In the genomic region with DNA sequence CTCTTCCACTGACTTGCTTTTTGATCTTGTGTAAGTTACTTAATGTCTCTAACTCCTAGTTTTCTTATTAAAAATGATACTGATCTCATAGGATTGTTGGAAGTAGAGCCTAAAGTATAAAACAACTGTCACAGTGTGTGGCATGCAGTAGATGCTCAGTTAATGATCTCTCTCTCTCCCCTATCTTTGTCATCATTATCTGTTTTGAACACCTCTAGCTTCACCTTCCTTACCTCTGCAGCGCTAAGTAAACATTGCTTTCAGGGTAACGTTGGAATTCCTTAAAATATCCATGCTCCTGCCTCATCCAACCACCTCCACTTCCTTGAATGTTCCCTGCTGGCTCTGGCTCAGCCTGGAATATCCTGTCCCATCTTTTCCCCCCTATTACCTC, we compare ENCODE assay signal across 15 cellular contexts.
A peak's percentile ranks its signal among the peaks of the same experiment; 100 is the strongest.
DNase-seq lines count a peak whose midpoint lies in the region; ATAC-seq and TF ChIP-seq lines count a peak whose summit lies in the region.
"Had no signal": no experiment of that assay in that cellular context is flagged by ENCODE, and none has a peak within 500 bp of the region (broad histone marks: within the 10 kb centered on the region; RNA-seq: fewer than 3 reads in every experiment).

No MANE protein-coding gene starts in this region.

- no peak for TF ChIP-seq POLR2A in heart left ventricle (IDR thresholded peaks at IDR 0.05)

- intact Hi-C loops in heart left ventricle (cut with DNase I) (loop anchor here in 2 of 10 donors (5.0 to 10.0 kb wide), 2 partner anchors 49 to 62 kb away; no protein-coding TSS in a partner anchor), cardiac septum (cut with DNase I) (loop anchor here (5.0 kb wide), 1 partner anchor 37 kb away; no protein-coding TSS in a partner anchor)

- H3K4me3 Mint-ChIP-seq in T-cell = no peak overlapping the region
- H3K4me3 Mint-ChIP-seq in stimulated activated naive CD8-positive, alpha-beta T cell treated with anti-CD3 and anti-CD28 coated beads, Interleukin-15, amount 100 ng/mL, for 72 hours = no peak overlapping the region

- no peaks in the 10 kb centered on the region for H3K36me3 Mint-ChIP-seq in T-cell

- no peaks in the 10 kb centered on the region for H3K27me3 ChIP-seq in heart left ventricle
- H3K27me3 ChIP-seq: neutrophil had no signal

- POLR2A ChIA-PET in T-cell (lab: Charles Lee) = no interaction called here

- no peaks in the 10 kb centered on the region for H3K36me3 ChIP-seq in heart left ventricle

- H3K4me1 ChIP-seq in heart left ventricle = peaks cover 0 to 98% (median 61%) of the 10 kb centered on the region in 12 donors

- ATAC-seq in heart left ventricle (no peak), T-cell (replicated peaks in 1 of 4) (no peak)
- no peak for ATAC-seq in stimulated activated naive CD8-positive, alpha-beta T cell treated with anti-CD3 and anti-CD28 coated beads, Interleukin-15, amount 100 ng/mL, for 72 hours

- H3K4me1 Mint-ChIP-seq in T-cell = peaks cover 50 to 75% (median 54%) of the 10 kb centered on the region in 3 donors
- peaks cover 86% of the 10 kb centered on the region for H3K4me1 Mint-ChIP-seq in stimulated activated naive CD8-positive, alpha-beta T cell treated with anti-CD3 and anti-CD28 coated beads, Interleukin-15, amount 100 ng/mL, for 72 hours

- no peak for TF ChIP-seq CTCF in heart left ventricle (IDR thresholded peaks at IDR 0.05)

- H3K27ac Mint-ChIP-seq in T-cell = peak overlapping the region; percentile 72 to 91
- peak overlapping the region; percentile 43 to 67 for H3K27ac Mint-ChIP-seq in stimulated activated naive CD8-positive, alpha-beta T cell treated with anti-CD3 and anti-CD28 coated beads, Interleukin-15, amount 100 ng/mL, for 72 hours

- WGBS in heart left ventricle, 4 donors = 53 to 64% (median 57%) methylated on average over 2 of the region's 2 CpGs

- peak in 1 of 5 donors; percentile 3 for DNase-seq in heart left ventricle
- DNase-seq in cardiac septum (ENCODE audit: low spot score) = no peak
- no peak for DNase-seq in T-cell
- peak; percentile 1 for DNase-seq in islet precursor cell
- no peak for DNase-seq in stimulated activated naive CD8-positive, alpha-beta T cell treated with anti-CD3 and anti-CD28 coated beads, Interleukin-15, amount 100 ng/mL, for 72 hours
- DNase-seq in DMS79 treated with DMSO at 0.1 percent for 48 hours (lab: John Stamatoyannopoulos, UW) = no peak
- DNase-seq in NCI-H446 (lab: John Stamatoyannopoulos, UW) = no peak
- DNase-seq in germinal center (ENCODE audit: low spot score) = no peak
- DNase-seq: activated CD8-positive, alpha-beta memory T cell treated with anti-CD3 and anti-CD28 coated beads, Interleukin-2, amount 50 U/mL, for 4 hours; dermis blood vessel endothelial cell; NCI-H2029; NCI-H446 treated with DMSO at 0.1 percent for 48 hours; retina; SHP77 treated with DMSO at 0.1 percent for 48 hours had no signal

- H3K9me3 ChIP-seq in heart left ventricle = no peaks in the 10 kb centered on the region
- H3K9me3 ChIP-seq: neutrophil had no signal

- H3K27me3 Mint-ChIP-seq in T-cell = no peaks in the 10 kb centered on the region
- H3K27me3 Mint-ChIP-seq in stimulated activated naive CD8-positive, alpha-beta T cell treated with anti-CD3 and anti-CD28 coated beads, Interleukin-15, amount 100 ng/mL, for 72 hours = no peaks in the 10 kb centered on the region

- H3K9me3 Mint-ChIP-seq in T-cell = no peaks in the 10 kb centered on the region
- H3K9me3 Mint-ChIP-seq in stimulated activated naive CD8-positive, alpha-beta T cell treated with anti-CD3 and anti-CD28 coated beads, Interleukin-15, amount 100 ng/mL, for 72 hours = no peaks in the 10 kb centered on the region

- CTCF ChIA-PET in T-cell (lab: Charles Lee) = no interaction called here

- H3K27ac ChIP-seq in heart left ventricle = peak overlapping the region; percentile 47 to 99 (median 82)
- H3K27ac ChIP-seq: neutrophil had no signal

- no peak overlapping the region for H3K4me3 ChIP-seq in heart left ventricle
